Comparison of ENCODE assay signal across 13 cellular contexts in genomic region chr11:134503104-134503503, GRCh38.
"Had no signal": no experiment of that assay in that cellular context is flagged by ENCODE, and none has a peak within 500 bp of the region (broad histone marks: within the 10 kb centered on the region; RNA-seq: fewer than 3 reads in every experiment).

No MANE protein-coding gene starts in this region.

- H3K4me3 ChIP-seq: colonic mucosa, esophagus squamous epithelium, lung, pancreas had no signal

- H3K4me3 Mint-ChIP-seq: activated CD4-positive, alpha-beta T cell treated with anti-CD3 and anti-CD28 coated beads, Interleukin-2, amount 10 ng/mL, durations not matched to agents 24 days and 14 days; activated naive CD4-positive, alpha-beta T cell treated with anti-CD3 and anti-CD28 coated beads, Interleukin-2, amount 10 ng/mL, durations not matched to agents 7 days and 5 days; naive B cell; stimulated activated effector memory CD8-positive, alpha-beta T cell treated with anti-CD3 and anti-CD28 coated beads, Interleukin-12 subunit alpha, Interleukin-12 subunit beta, amount 100 ng/mL, for 72 hours had no signal

- H3K9me3 Mint-ChIP-seq: activated CD4-positive, alpha-beta T cell treated with anti-CD3 and anti-CD28 coated beads, Interleukin-2, amount 10 ng/mL, durations not matched to agents 24 days and 14 days; activated naive CD4-positive, alpha-beta T cell treated with anti-CD3 and anti-CD28 coated beads, Interleukin-2, amount 10 ng/mL, durations not matched to agents 7 days and 5 days; stimulated activated effector memory CD8-positive, alpha-beta T cell treated with anti-CD3 and anti-CD28 coated beads, Interleukin-12 subunit alpha, Interleukin-12 subunit beta, amount 100 ng/mL, for 72 hours had no signal

- H3K36me3 Mint-ChIP-seq: activated naive CD4-positive, alpha-beta T cell treated with anti-CD3 and anti-CD28 coated beads, Interleukin-2, amount 10 ng/mL, durations not matched to agents 7 days and 5 days; naive B cell; stimulated activated effector memory CD8-positive, alpha-beta T cell treated with anti-CD3 and anti-CD28 coated beads, Interleukin-12 subunit alpha, Interleukin-12 subunit beta, amount 100 ng/mL, for 72 hours had no signal

- H3K9me3 ChIP-seq: colonic mucosa, esophagus squamous epithelium, pancreas had no signal

- H3K27ac ChIP-seq: colonic mucosa, esophagus squamous epithelium, pancreas had no signal

- H3K4me1 Mint-ChIP-seq: activated CD4-positive, alpha-beta T cell treated with anti-CD3 and anti-CD28 coated beads, Interleukin-2, amount 10 ng/mL, durations not matched to agents 24 days and 14 days; activated naive CD4-positive, alpha-beta T cell treated with anti-CD3 and anti-CD28 coated beads, Interleukin-2, amount 10 ng/mL, durations not matched to agents 7 days and 5 days; naive B cell; stimulated activated effector memory CD8-positive, alpha-beta T cell treated with anti-CD3 and anti-CD28 coated beads, Interleukin-12 subunit alpha, Interleukin-12 subunit beta, amount 100 ng/mL, for 72 hours had no signal

- DNase-seq: activated CD4-positive, alpha-beta T cell treated with anti-CD3 and anti-CD28 coated beads, Interleukin-2, amount 10 ng/mL, durations not matched to agents 24 days and 14 days; activated CD4-positive, CD25-positive, alpha-beta regulatory T cell; activated CD8-positive, alpha-beta memory T cell treated with anti-CD3 and anti-CD28 coated beads for 24 hours; activated naive CD4-positive, alpha-beta T cell treated with anti-CD3 and anti-CD28 coated beads, Interleukin-2, amount 10 ng/mL, durations not matched to agents 7 days and 5 days; caudate nucleus; colonic mucosa; esophagus squamous epithelium; hippocampal formation; naive B cell; pancreas; T-helper 2 cell had no signal

- ATAC-seq: pancreas; stimulated activated effector memory CD8-positive, alpha-beta T cell treated with anti-CD3 and anti-CD28 coated beads, Interleukin-12 subunit alpha, Interleukin-12 subunit beta, amount 100 ng/mL, for 72 hours had no signal

- H3K36me3 ChIP-seq: colonic mucosa, esophagus squamous epithelium, pancreas had no signal

- H3K27ac Mint-ChIP-seq: activated CD4-positive, alpha-beta T cell treated with anti-CD3 and anti-CD28 coated beads, Interleukin-2, amount 10 ng/mL, durations not matched to agents 24 days and 14 days; activated naive CD4-positive, alpha-beta T cell treated with anti-CD3 and anti-CD28 coated beads, Interleukin-2, amount 10 ng/mL, durations not matched to agents 7 days and 5 days; naive B cell; stimulated activated effector memory CD8-positive, alpha-beta T cell treated with anti-CD3 and anti-CD28 coated beads, Interleukin-12 subunit alpha, Interleukin-12 subunit beta, amount 100 ng/mL, for 72 hours had no signal

- H3K4me1 ChIP-seq: colonic mucosa, esophagus squamous epithelium, pancreas had no signal

- H3K27me3 ChIP-seq: colonic mucosa, pancreas had no signal
